8 cellular contexts compared by ENCODE assay signal in genomic region chr4:159764343-159764952, GRCh38.
A peak's percentile ranks its signal among the peaks of the same experiment; 100 is the strongest.
DNase-seq lines count a peak whose midpoint lies in the region; ATAC-seq, FAIRE-seq and TF ChIP-seq lines count a peak whose summit lies in the region.

No MANE protein-coding gene starts in this region.

- H3K9me2 ChIP-seq in OCI-LY7 (ENCODE audit: insufficient read depth, low read length): no peaks in the 10 kb centered on the region

- H3K9ac ChIP-seq in endothelial cell of umbilical vein (replicated peaks; ENCODE audit: extremely low read depth, insufficient read depth, low read length): no peak overlapping the region

- CTCF ChIA-PET in OCI-LY7 (lab: Charles Lee; ENCODE audit: unreplicated experiment): no interaction called here
- CTCF ChIA-PET in endothelial cell of umbilical vein (lab: Charles Lee): interaction anchor here (0.7 to 2.2 kb wide), 15 partner anchors 10 to 277 kb away, joined by 3 to 14 read pairs (median 3); no protein-coding TSS in a partner anchor

- H3K27me3 ChIP-seq in endothelial cell of umbilical vein (ENCODE audit: control insufficient read depth in 2 of 2, insufficient read depth in 2 of 2, low read length in 2 of 2): no peaks in the 10 kb centered on the region

- ATAC-seq in GM21367 (IDR thresholded peaks at IDR 0.05; ENCODE audit: unreplicated experiment) (peak; percentile 81), HG03571 (IDR thresholded peaks at IDR 0.05; ENCODE audit: unreplicated experiment) (peak; percentile 83), omental fat pad (ENCODE audit: low FRiP score) (peak; percentile 51)

- DNase-seq in OCI-LY7 (ENCODE audit: low spot score): peak; percentile 18
- peak; percentile 68 for DNase-seq in endothelial cell of umbilical vein (ENCODE audit: low read depth, low spot score)
- no peak for DNase-seq in omental fat pad (ENCODE audit: low spot score)
- DNase-seq in posterior vena cava (ENCODE audit: low spot score): no peak
- DNase-seq in activated effector memory CD4-positive, alpha-beta T cell treated with Interleukin-2 at 50 U/mL for 16 hours: no peak

- H3K27ac ChIP-seq in OCI-LY7 (ENCODE audit: low read depth, low read length, poor library complexity, severe bottlenecking) (no peak overlapping the region), endothelial cell of umbilical vein (ENCODE audit: insufficient read depth, low read depth, low read length) (no peak overlapping the region)

- intact Hi-C loops in OCI-LY7 (cut with micrococcal nuclease; ENCODE audit: unreplicated experiment) (no loop called here), endothelial cell of umbilical vein (cut with micrococcal nuclease) (loop anchor here (1.0 kb wide), 1 partner anchor 277 kb away; no protein-coding TSS in a partner anchor), posterior vena cava (cut with DNase I) (loop anchor here in 1 of 2 donors (5.0 kb wide), 1 partner anchor 497 kb away; no protein-coding TSS in a partner anchor)

- no peak overlapping the region for H2AFZ ChIP-seq in OCI-LY7 (ENCODE audit: low read length)
- H2AFZ ChIP-seq in endothelial cell of umbilical vein (ENCODE audit: low read depth, low read length): no peak overlapping the region

- H3K4me1 ChIP-seq in OCI-LY7 (ENCODE audit: insufficient read depth, low read length, poor library complexity, severe bottlenecking): no peaks in the 10 kb centered on the region
- H3K4me1 ChIP-seq in endothelial cell of umbilical vein (ENCODE audit: control insufficient read depth, extremely low read depth, insufficient read depth, low read length): no peaks in the 10 kb centered on the region

- dilution Hi-C loops in endothelial cell of umbilical vein (cut with MboI; ENCODE audit: extremely low pct_ligation_motif_present, low sequenced_read_pairs): no loop called here

- FAIRE-seq in G401.6 (lab: Jason Lieb, UNC) (peak; percentile 85), endothelial cell of umbilical vein (lab: Jason Lieb, UNC) (peak; percentile 69)

- H3K9me1 ChIP-seq in endothelial cell of umbilical vein (replicated peaks; ENCODE audit: control insufficient read depth, extremely low read depth, insufficient read depth, low read length): no peaks in the 10 kb centered on the region

- no peaks in the 10 kb centered on the region for H4K20me1 ChIP-seq in OCI-LY7 (ENCODE audit: insufficient read depth, low read length)
- no peaks in the 10 kb centered on the region for H4K20me1 ChIP-seq in endothelial cell of umbilical vein (replicated peaks; ENCODE audit: control insufficient read depth, extremely low read depth, insufficient read depth, low read length)

- peak; percentile 81 for TF ChIP-seq CTCF in OCI-LY7 (conservative IDR thresholded peaks at IDR 0.05; ENCODE audit: low read length)
- TF ChIP-seq CTCF in endothelial cell of umbilical vein (IDR thresholded peaks at IDR 0.05; ENCODE audit: extremely low read depth in 1 of 2, insufficient read depth in 1 of 2, low read depth in 1 of 2, low read length in 2 of 2): peak; percentile 38 to 43
- no peak for TF ChIP-seq CTCF in omental fat pad (IDR thresholded peaks at IDR 0.05)

- TF ChIP-seq POLR2A in endothelial cell of umbilical vein (IDR thresholded peaks at IDR 0.05; ENCODE audit: low read depth, low read length): no peak

- H3K36me3 ChIP-seq in OCI-LY7 (ENCODE audit: insufficient read depth, low read length): no peaks in the 10 kb centered on the region
- H3K36me3 ChIP-seq in endothelial cell of umbilical vein (ENCODE audit: control insufficient read depth in 2 of 2, extremely low read depth in 1 of 2, insufficient read depth in 2 of 2, low read length in 2 of 2): no peaks in the 10 kb centered on the region

- H3K9me3 ChIP-seq in OCI-LY7 (ENCODE audit: low read length) (no peaks in the 10 kb centered on the region), endothelial cell of umbilical vein (replicated peaks; ENCODE audit: control insufficient read depth, insufficient read depth, low read length) (no peaks in the 10 kb centered on the region)

- POLR2A ChIA-PET in OCI-LY7 (lab: Charles Lee) (interaction anchor here (1.1 kb wide), 1 partner anchor 25 kb away, joined by 4 read pairs; no protein-coding TSS in a partner anchor), endothelial cell of umbilical vein (lab: Charles Lee) (no interaction called here)

- no peaks in the 10 kb centered on the region for H3K79me2 ChIP-seq in OCI-LY7 (ENCODE audit: insufficient read depth, low read depth, low read length)
- H3K79me2 ChIP-seq in endothelial cell of umbilical vein (ENCODE audit: control insufficient read depth, insufficient read depth, low read length): no peaks in the 10 kb centered on the region

- H3K4me3 ChIP-seq in OCI-LY7 (ENCODE audit: low read depth, low read length, poor library complexity, severe bottlenecking) (no peak overlapping the region), endothelial cell of umbilical vein (replicated peaks in 1 of 3; ENCODE audit: insufficient read depth in 1 of 3, low read depth in 1 of 3, low read length in 3 of 3) (no peak overlapping the region)

- H3K4me2 ChIP-seq in OCI-LY7 (ENCODE audit: low read length): no peak overlapping the region
- H3K4me2 ChIP-seq in endothelial cell of umbilical vein (ENCODE audit: insufficient read depth, low read length): peak overlapping the region; percentile 42

- BruUV-seq in OCI-LY7 (replicated peaks; lab: Mats Ljungman, UMichigan): no TSS peak
- BruUV-seq in endothelial cell of umbilical vein (replicated peaks; lab: Mats Ljungman, UMichigan): no TSS peak

TF ChIP-seq in endothelial cell of umbilical vein, 7 proteins besides CTCF, POLR2A, EP300 and RAD21:
- TF ChIP-seq POLR2AphosphoS5 (IDR thresholded peaks at IDR 0.05; ENCODE audit: insufficient read depth, low read depth, low read length) (no peak), FOS (IDR thresholded peaks at IDR 0.05; ENCODE audit: borderline replicate concordance, insufficient read depth, low read length) (no peak), EZH2 (IDR thresholded peaks at IDR 0.05; ENCODE audit: borderline replicate concordance, low read depth, low read length, severe bottlenecking) (no peak), GATA2 (IDR thresholded peaks at IDR 0.05; ENCODE audit: insufficient read depth, insufficient read length, low read depth, low read length) (no peak), MAX (IDR thresholded peaks at IDR 0.05; ENCODE audit: insufficient read depth, insufficient read length) (no peak), MYC (IDR thresholded peaks at IDR 0.05; ENCODE audit: low read depth, low read length) (no peak), JUN (IDR thresholded peaks at IDR 0.05; ENCODE audit: borderline replicate concordance, insufficient read depth, insufficient read length, low read depth) (no peak)

Comparison
In these comparisons a context has a peak if more than half of its experiments do, and no peak if none do; other contexts are left out.
1. DNase-seq: peak in OCI-LY7 (single experiment) and endothelial cell of umbilical vein (single experiment); none in omental fat pad (single experiment), posterior vena cava (single experiment) and activated effector memory CD4-positive, alpha-beta T cell treated with Interleukin-2 at 50 U/mL for 16 hours (single experiment).
2. CTCF ChIP-seq: peak in OCI-LY7 (single experiment) and endothelial cell of umbilical vein (2 of 2); none in omental fat pad (0 of 3).
3. Peak in every context shown above with its lines, with median percentiles within 50 percentile points of each other: ATAC-seq.